In genomic region chr20:17637413-17637780, GRCh38 we compare ENCODE assay signal across 1 cellular context.
TF ChIP-seq lines count a peak whose summit lies in the region.

No MANE protein-coding gene starts in this region.

TF ChIP-seq in HepG2, 621 proteins besides CTCF, POLR2A, EP300 and RAD21:
- no peak for TF ChIP-seq NCOA2 (CRISPR knock-in tag; IDR thresholded peaks at IDR 0.05)
- TF ChIP-seq, protein P1, sequence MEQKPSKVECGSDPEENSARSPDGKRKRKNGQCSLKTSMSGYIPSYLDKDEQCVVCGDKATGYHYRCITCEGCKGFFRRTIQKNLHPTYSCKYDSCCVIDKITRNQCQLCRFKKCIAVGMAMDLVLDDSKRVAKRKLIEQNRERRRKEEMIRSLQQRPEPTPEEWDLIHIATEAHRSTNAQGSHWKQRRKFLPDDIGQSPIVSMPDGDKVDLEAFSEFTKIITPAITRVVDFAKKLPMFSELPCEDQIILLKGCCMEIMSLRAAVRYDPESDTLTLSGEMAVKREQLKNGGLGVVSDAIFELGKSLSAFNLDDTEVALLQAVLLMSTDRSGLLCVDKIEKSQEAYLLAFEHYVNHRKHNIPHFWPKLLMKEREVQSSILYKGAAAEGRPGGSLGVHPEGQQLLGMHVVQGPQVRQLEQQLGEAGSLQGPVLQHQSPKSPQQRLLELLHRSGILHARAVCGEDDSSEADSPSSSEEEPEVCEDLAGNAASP (CRISPR knock-in tag; IDR thresholded peaks at IDR 0.05; ENCODE audit: borderline replicate concordance) = no peak
- TF ChIP-seq, protein P2, sequence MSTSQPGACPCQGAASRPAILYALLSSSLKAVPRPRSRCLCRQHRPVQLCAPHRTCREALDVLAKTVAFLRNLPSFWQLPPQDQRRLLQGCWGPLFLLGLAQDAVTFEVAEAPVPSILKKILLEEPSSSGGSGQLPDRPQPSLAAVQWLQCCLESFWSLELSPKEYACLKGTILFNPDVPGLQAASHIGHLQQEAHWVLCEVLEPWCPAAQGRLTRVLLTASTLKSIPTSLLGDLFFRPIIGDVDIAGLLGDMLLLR (CRISPR knock-in tag; IDR thresholded peaks at IDR 0.05) = 0 out of 2 replicates have a peak, but pooled peaks have one; percentile 15
- TF ChIP-seq ZNF235 (CRISPR knock-in tag; IDR thresholded peaks at IDR 0.05; ENCODE audit: borderline replicate concordance) = no peak
- TF ChIP-seq PHF20 (CRISPR knock-in tag; IDR thresholded peaks at IDR 0.05) = 0 out of 2 replicates have a peak, but pooled peaks have one; percentile 23
- peak; percentile 20 for TF ChIP-seq RBM22 (optimal IDR thresholded peaks at IDR 0.05; ENCODE audit: low read length)
- TF ChIP-seq TGIF2 (CRISPR knock-in tag; IDR thresholded peaks at IDR 0.05) = no peak
- no peak for TF ChIP-seq ZNF317 (CRISPR knock-in tag; IDR thresholded peaks at IDR 0.05)
- TF ChIP-seq SP4 (CRISPR knock-in tag; IDR thresholded peaks at IDR 0.05) = peak; percentile 4; the same call in 1 of the 2 replicates
